ENCODE assay signal across 8 cellular contexts in genomic region chr2:85852979-85853498, GRCh38. TPM values are rescaled to one million over a fixed set of nuclear protein-coding genes. Genes with fewer than 3 reads are reported as not detected.
A peak's percentile ranks its signal among the peaks of the same experiment; 100 is the strongest.
DNase-seq lines count a peak whose midpoint lies in the region; ATAC-seq, FAIRE-seq and TF ChIP-seq lines count a peak whose summit lies in the region.

No MANE protein-coding gene starts in this region.

- TF ChIP-seq CTCF in GM06990 (IDR thresholded peaks at IDR 0.05; ENCODE audit: insufficient read depth, low read length, poor library complexity, severe bottlenecking) = no peak
- no peak for TF ChIP-seq CTCF in GM12878 (IDR thresholded peaks at IDR 0.05 in 2 of 3, conservative IDR thresholded peaks at IDR 0.05 in 1 of 3; ENCODE audit: control insufficient read depth in 2 of 3, extremely low read depth in 1 of 3, insufficient read depth in 1 of 3, low read depth in 3 of 3, low read length in 3 of 3)

- FAIRE-seq in GM12878 (lab: Jason Lieb, UNC) = peak; percentile 71

- H3K79me2 ChIP-seq in GM12878 (ENCODE audit: control insufficient read depth, insufficient read depth, low read length) = no peaks in the 10 kb centered on the region

- H3K4me1 ChIP-seq in GM12878 (ENCODE audit: control insufficient read depth, insufficient read depth, low read length) = peaks cover 49% of the 10 kb centered on the region

- TSS peak; percentile 2 for BruUV-seq in GM12878 (replicated peaks; lab: Mats Ljungman, UMichigan)

- CTCF ChIA-PET in GM12878 (lab: Yijun Ruan, JAX) = interaction anchor here (1.0 to 5.3 kb wide), 8 partner anchors 9 to 227 kb away, joined by 3 to 58 read pairs (median 12); partner anchors contain the start of gene ST3GAL5

- H4K20me1 ChIP-seq in GM12878 (ENCODE audit: control insufficient read depth, insufficient read depth) = no peaks in the 10 kb centered on the region

- peak; percentile 72 for ATAC-seq in HG02623 (IDR thresholded peaks at IDR 0.05; ENCODE audit: unreplicated experiment)
- ATAC-seq in GM12878 = peak; percentile 84

- in situ Hi-C loops in GM12878 (cut with MboI) = no loop called here

- H3K27me3 ChIP-seq in GM06990 (replicated peaks; ENCODE audit: control insufficient read depth, insufficient read depth, low read length) (no peaks in the 10 kb centered on the region), GM12878 (replicated peaks in 1 of 2; ENCODE audit: control insufficient read depth in 2 of 2, insufficient read depth in 2 of 2, low read length in 1 of 2) (no peaks in the 10 kb centered on the region)

- RAD21 ChIA-PET in GM12878 (lab: Charles Lee; ENCODE audit: unreplicated experiment) = interaction anchor here (1.1 to 10.3 kb wide), 15 partner anchors 9 to 225 kb away, joined by 3 to 99 read pairs (median 7); partner anchors contain the start of gene ST3GAL5

- peak overlapping the region; percentile 84 for H3K27ac ChIP-seq in GM12878 (ENCODE audit: control insufficient read depth, insufficient read depth)

- H3K9me3 ChIP-seq in GM12878 (replicated peaks; ENCODE audit: control insufficient read depth, insufficient read depth, low read length) = peaks cover 8% of the 10 kb centered on the region

- peak; percentile 5 to 51; a peak in 1 of 4 replicates for TF ChIP-seq EP300 in GM12878 (IDR thresholded peaks at IDR 0.05; ENCODE audit: borderline replicate concordance in 1 of 2, control insufficient read depth in 1 of 2, low read depth in 2 of 2, low read length in 2 of 2)

- peak overlapping the region; percentile 38; the same call in 1 of the 2 replicates for H3K9ac ChIP-seq in GM12878 (ENCODE audit: control insufficient read depth, insufficient read depth, low read length)

- TF ChIP-seq POLR2A in GM12878 (IDR thresholded peaks at IDR 0.05; ENCODE audit: low read depth, low read length) = peak; percentile 57; the same call in 1 of the 2 replicates

- H3K4me2 ChIP-seq in GM12878 (ENCODE audit: control insufficient read depth, insufficient read depth) = peak overlapping the region; percentile 82

- no peak for TF ChIP-seq RAD21 in GM12878 (IDR thresholded peaks at IDR 0.05; ENCODE audit: insufficient read depth, low read depth, low read length)

- H3K36me3 ChIP-seq in GM06990 (ENCODE audit: control insufficient read depth, insufficient read depth, low read length) = no peaks in the 10 kb centered on the region
- H3K36me3 ChIP-seq in GM12878 (ENCODE audit: control insufficient read depth in 2 of 2, insufficient read depth in 2 of 2, low read length in 1 of 2) = peaks cover 0 to 6% of the 10 kb centered on the region in 2 experiments; a peak in 2 of 4 replicates

- intact Hi-C loops in GM12878 (cut with micrococcal nuclease; ENCODE audit: unreplicated experiment) = loop anchor here (1.0 to 2.0 kb wide), 4 partner anchors 22 to 184 kb away; partner anchors contain the start of gene ST3GAL5

- peak overlapping the region; percentile 70 for H2AFZ ChIP-seq in GM12878 (ENCODE audit: control insufficient read depth, low read depth, low read length)

- H3K4me3 ChIP-seq in GM06990 (replicated peaks; ENCODE audit: low read depth, low read length) (peak overlapping the region; percentile 4; the same call in 1 of the 2 replicates), GM12878 (peak overlapping the region; percentile 51; the same call in 1 of the 2 replicates)

- DNase-seq in GM06990 (ENCODE audit: extremely low read depth, insufficient read length) = peak; percentile 55
- DNase-seq in T follicular helper cell (ENCODE audit: low read depth) = peak; percentile 54
- DNase-seq in GM12878 (ENCODE audit: low read depth, low spot score) = peak; percentile 88
- peak; percentile 46 for DNase-seq in pons (ENCODE audit: low spot score)
- DNase-seq in cortex of kidney (lab: John Stamatoyannopoulos, UW) = no peak
- no peak for DNase-seq in NCI-H1930 (lab: John Stamatoyannopoulos, UW)
- DNase-seq in retina = no peak

- POLR2A ChIA-PET in GM12878 (lab: Charles Lee) = interaction anchor here (0.7 to 1.8 kb wide), 6 partner anchors 10 to 227 kb away, joined by 3 to 13 read pairs (median 4); partner anchors contain the start of gene ST3GAL5

- SMC1A ChIA-PET in GM12878 (lab: Charles Lee; ENCODE audit: uncharacterized antibody, unreplicated experiment) = interaction anchor here (1.1 to 9.4 kb wide), 13 partner anchors 10 to 227 kb away, joined by 3 to 115 read pairs (median 8); partner anchors contain the start of gene ST3GAL5

- WGBS in GM12878 (ENCODE audit: insufficient coverage, insufficient replicate concordance, low lambda C conversion rate, missing lambda C conversion rate) = under 1% methylated on average over 11 of the region's 11 CpGs

TF ChIP-seq in GM12878, 131 proteins besides CTCF, POLR2A, EP300 and RAD21 (continues in another document):
- no peak for TF ChIP-seq SUZ12 (IDR thresholded peaks at IDR 0.05; ENCODE audit: unreplicated experiment)
- TF ChIP-seq STAT3 (IDR thresholded peaks at IDR 0.05; ENCODE audit: low read depth, low read length) = no peak
- no peak for TF ChIP-seq SP1 (IDR thresholded peaks at IDR 0.05; ENCODE audit: low read depth, low read length)
- no peak; the same call in 1 of the 2 replicates for TF ChIP-seq PKNOX1 (IDR thresholded peaks at IDR 0.05)
- TF ChIP-seq ZZZ3 (IDR thresholded peaks at IDR 0.05; ENCODE audit: control insufficient read depth, insufficient read length, low read depth) = no peak
- no peak for TF ChIP-seq ETV6 (conservative IDR thresholded peaks at IDR 0.05 in 1 of 2, IDR thresholded peaks at IDR 0.05 in 1 of 2; ENCODE audit: borderline replicate concordance in 1 of 2, low read depth in 1 of 2)
- TF ChIP-seq RELB (IDR thresholded peaks at IDR 0.05; ENCODE audit: low read depth) = no peak
- no peak for TF ChIP-seq SMC3 (IDR thresholded peaks at IDR 0.05; ENCODE audit: borderline replicate concordance, low read length)
- TF ChIP-seq IRF5 (IDR thresholded peaks at IDR 0.05; ENCODE audit: borderline replicate concordance) = no peak

RNA-seq across cellular contexts. Expression of gene ST3GAL5, which starts 35.8 kb away (rescaled TPM):
- total RNA-seq in GM12878 (2013; cell fraction: nucleolus; rRNA removed) = 208 and 222 TPM in 2 replicates
- 11.0 and 12.0 TPM in 2 replicates for total RNA-seq in GM12878 (2014; rRNA removed)
- total RNA-seq in GM12878 (2014; rRNA removed; fragmentation: Illumina TruSeq; extraction: Trizol) = 10.7 and 12.0 TPM in 2 replicates
- 9.7 and 11.4 TPM in 2 replicates for total RNA-seq in GM12878 (2021)
- polyA plus RNA-seq in GM12878 (2011; ENCODE audit: low read depth) = 3.8 TPM
- polyA plus RNA-seq in GM12878 (2011; rRNA removed) = 60.9 and 76.3 TPM in 2 replicates
- polyA plus RNA-seq in GM12878 (2011; cell fraction: cytosol; rRNA removed) = 31.9 and 36.9 TPM in 2 replicates
- polyA plus RNA-seq in GM12878 (2011; cell fraction: nucleus; rRNA removed) = 55.5 and 60.3 TPM in 2 replicates
- 4.4 and 5.5 TPM in 2 replicates for polyA plus RNA-seq in GM12878 (2012)
- polyA plus RNA-seq in GM12878 (2014; fragmentation: Illumina TruSeq; extraction: Trizol) = 11.3 and 13.5 TPM in 2 replicates
- 1 to 10 TPM; 5.6 to 7.5 TPM for polyA plus RNA-seq in GM12878 (2014; fragmentation: Nextera tagmentation; extraction: Ambion mirVana)
- 8.4 and 9.6 TPM in 2 replicates for polyA plus RNA-seq in GM12878 (2014; rRNA removed)
- 1 to 10 TPM; 5.2 to 6.3 TPM for polyA plus RNA-seq in GM12878 (2016; fragmentation: Nextera tagmentation; extraction: Ambion mirVana)
- 62.2 and 83.2 TPM in 2 replicates for polyA minus RNA-seq in GM12878 (2011; rRNA and poly(A)+ RNA removed)
- 13.5 and 18.3 TPM in 2 replicates for polyA minus RNA-seq in GM12878 (2011; cell fraction: cytosol; rRNA and poly(A)+ RNA removed)
- polyA minus RNA-seq in GM12878 (2011; cell fraction: nucleus; rRNA and poly(A)+ RNA removed) = 42.6 and 63.8 TPM in 2 replicates

Comparison
In these comparisons a context has a peak if more than half of its experiments do, and no peak if none do; other contexts are left out.
1. DNase-seq: peak in GM06990 (single experiment), T follicular helper cell (single experiment), GM12878 (single experiment) and pons (single experiment); none in cortex of kidney (single experiment), NCI-H1930 (0 of 2) and retina (single experiment).